13 cellular contexts compared by ENCODE assay signal in the genomic region with DNA sequence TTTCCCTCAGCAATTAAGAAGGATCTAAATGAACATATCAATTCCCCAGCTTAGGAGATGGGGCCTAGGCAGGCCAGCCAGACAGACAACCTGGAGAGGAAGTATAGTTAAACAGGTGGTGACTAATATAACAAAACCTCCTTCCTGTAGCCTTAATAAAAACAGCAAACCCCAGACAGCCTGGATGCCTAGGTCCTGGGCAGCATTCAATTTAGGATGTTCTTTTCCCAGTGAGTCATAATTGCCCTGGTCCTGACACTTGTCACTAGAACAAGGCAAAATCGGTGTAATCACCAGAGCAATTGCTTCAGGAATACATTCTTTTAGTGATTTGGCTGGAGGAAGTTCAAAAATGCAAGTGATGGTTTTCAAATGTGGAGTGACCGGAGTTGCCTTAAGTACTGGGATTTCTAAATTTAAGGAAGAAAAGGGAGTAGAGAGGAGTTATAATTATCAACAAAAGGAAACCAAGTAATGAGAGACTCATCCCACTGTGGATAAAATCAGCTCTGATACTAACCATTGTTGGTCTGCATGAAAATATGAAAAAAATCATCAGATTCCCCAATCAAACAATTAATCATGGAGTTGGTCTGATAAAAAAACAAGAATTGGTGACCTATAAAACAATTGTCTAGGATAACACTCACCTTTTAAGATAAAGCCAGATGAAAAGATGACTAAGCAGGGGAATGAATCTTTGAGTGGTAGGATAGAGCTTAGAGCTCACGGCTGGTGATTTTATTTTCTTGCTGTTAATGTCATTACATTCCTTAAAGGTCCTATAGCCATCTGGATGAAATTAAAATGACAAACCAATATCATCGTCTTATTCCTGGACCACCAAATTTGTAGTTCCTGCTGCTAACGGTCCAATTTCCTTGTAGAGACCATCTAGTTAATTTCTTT. TPM values are rescaled to one million over a fixed set of nuclear protein-coding genes. Genes with fewer than 3 reads are reported as not detected.
DNase-seq lines count a peak whose midpoint lies in the region; ATAC-seq and TF ChIP-seq lines count a peak whose summit lies in the region.
"Had no signal": no experiment of that assay in that cellular context is flagged by ENCODE, and none has a peak within 500 bp of the region (broad histone marks: within the 10 kb centered on the region; RNA-seq: fewer than 3 reads in every experiment).

No MANE protein-coding gene starts in this region.

- H3K9me3 ChIP-seq in neuronal stem cell (replicated peaks in 1 of 2; ENCODE audit: control insufficient read depth in 2 of 2, insufficient read depth in 1 of 2, low read depth in 1 of 2, low read length in 2 of 2) (no peaks in the 10 kb centered on the region), adrenal gland (replicated peaks in 1 of 3) (no peaks in the 10 kb centered on the region)

- ATAC-seq in HG03432 (IDR thresholded peaks at IDR 0.05; ENCODE audit: unreplicated experiment) (peak; percentile 56), HG02678 (IDR thresholded peaks at IDR 0.05; ENCODE audit: unreplicated experiment) (no peak)
- ATAC-seq: activated T-cell treated with anti-CD3 and anti-CD28 coated beads, Interleukin-2, amount 50 U/mL, for 72 hours had no signal

- H2BK12ac ChIP-seq in neuronal stem cell (ENCODE audit: low read length): no peak overlapping the region

- H3K4me2 ChIP-seq in neuronal stem cell (ENCODE audit: insufficient read depth, low read length, poor library complexity, severe bottlenecking): no peak overlapping the region
- H3K4me2 ChIP-seq: smooth muscle cell had no signal

- WGBS in neuronal stem cell (ENCODE audit: extremely low coverage in 2 of 2, insufficient read length in 2 of 2, insufficient replicate concordance in 1 of 2), 2 donors: no CpG with 5 or more reads among the region's 5 CpGs
- WGBS in adrenal gland, 4 donors: 50 to 58% (median 53%) methylated on average over 5 of the region's 5 CpGs

- H3K27ac ChIP-seq in neuronal stem cell (replicated peaks; ENCODE audit: low read length): no peak overlapping the region
- H3K27ac ChIP-seq in adrenal gland: no peak overlapping the region

- H3K4ac ChIP-seq in neuronal stem cell (ENCODE audit: low read length): no peak overlapping the region

- no peak overlapping the region for H3K14ac ChIP-seq in neuronal stem cell (ENCODE audit: low read length)

- H2BK15ac ChIP-seq in neuronal stem cell (ENCODE audit: low read length): no peak overlapping the region

- no peak overlapping the region for H3K9ac ChIP-seq in neuronal stem cell (ENCODE audit: low read depth, low read length, poor library complexity)

- H4K8ac ChIP-seq in neuronal stem cell (ENCODE audit: low read depth, low read length): no peak overlapping the region

- no peak overlapping the region for H2BK5ac ChIP-seq in neuronal stem cell (ENCODE audit: low read length)

- no peak overlapping the region for H4K91ac ChIP-seq in neuronal stem cell (ENCODE audit: low read depth, low read length, poor library complexity)

- no peak overlapping the region for H3K4me3 ChIP-seq in neuronal stem cell (ENCODE audit: low read length in 2 of 2)
- no peak overlapping the region for H3K4me3 ChIP-seq in adrenal gland
- H3K4me3 ChIP-seq: smooth muscle cell had no signal

- H3K4me1 ChIP-seq in neuronal stem cell (ENCODE audit: control insufficient read depth in 2 of 2, insufficient read depth in 1 of 2, low read depth in 1 of 2, low read length in 2 of 2) (peaks cover 0 to 5% of the 10 kb centered on the region in 2 donors), adrenal gland (replicated peaks in 1 of 2) (peaks cover 0 to 4% of the 10 kb centered on the region in 2 donors)

- H3K36me3 ChIP-seq in neuronal stem cell (replicated peaks in 1 of 2; ENCODE audit: control insufficient read depth in 2 of 2, insufficient read depth in 2 of 2, low read length in 2 of 2): no peaks in the 10 kb centered on the region
- H3K36me3 ChIP-seq in adrenal gland (replicated peaks in 1 of 2): no peaks in the 10 kb centered on the region

- H2AK5ac ChIP-seq in neuronal stem cell (ENCODE audit: low read depth, low read length): no peak overlapping the region

- DNase-seq in AG08396 (ENCODE audit: low spot score): peak; percentile 21
- peak; percentile 71 for DNase-seq in astrocyte of the hippocampus (ENCODE audit: low read depth, low spot score)
- DNase-seq in islet precursor cell: peak; percentile 93
- DNase-seq in activated T-cell treated with anti-CD3 and anti-CD28 coated beads, Interleukin-2, amount 50 U/mL, for 1 hour: no peak
- DNase-seq in neuronal stem cell (ENCODE audit: low spot score): no peak
- no peak for DNase-seq in adrenal gland
- DNase-seq: activated T-cell treated with anti-CD3 and anti-CD28 coated beads, Interleukin-2, amount 50 U/mL, for 72 hours; C1 segment of cervical spinal cord; NCI-H1436; stimulated activated CD8-positive, alpha-beta memory T cell treated with anti-CD3 and anti-CD28 coated beads, Interleukin-4, amount 100 ng/mL, for 48 hours had no signal

- H3K18ac ChIP-seq in neuronal stem cell (ENCODE audit: low read length): no peak overlapping the region

- intact Hi-C loops in adrenal gland (cut with DNase I): no loop called here

- no peak for TF ChIP-seq CTCF in adrenal gland (IDR thresholded peaks at IDR 0.05)

- no peak overlapping the region for H3K23ac ChIP-seq in neuronal stem cell (ENCODE audit: low read depth, low read length, poor library complexity)

- no peak overlapping the region for H2AFZ ChIP-seq in neuronal stem cell (ENCODE audit: low read length)

- no peak overlapping the region for H2BK120ac ChIP-seq in neuronal stem cell (ENCODE audit: low read depth, low read length)

- H3K79me1 ChIP-seq in neuronal stem cell (ENCODE audit: low read depth, low read length): no peaks in the 10 kb centered on the region

- H3K27me3 ChIP-seq in neuronal stem cell (ENCODE audit: control insufficient read depth in 3 of 3, insufficient read depth in 3 of 3, low read depth in 1 of 3, low read length in 3 of 3) (no peaks in the 10 kb centered on the region), adrenal gland (no peaks in the 10 kb centered on the region)

- TF ChIP-seq POLR2A in adrenal gland (IDR thresholded peaks at IDR 0.05): no peak

RNA-seq across cellular contexts. Expression of gene TARS1, which starts 39.0 kb away (rescaled TPM):
- 66.5 TPM for polyA plus RNA-seq in neuronal stem cell (2013, experiment 1 of 2)
- 67.4 TPM for polyA plus RNA-seq in neuronal stem cell (2013, experiment 2 of 2)
- 100 to 1,000 TPM in 5 of 8 donors, 10 to 100 TPM in 3; 45.3 to 216 (median 106) TPM for total RNA-seq in adrenal gland
- polyA plus RNA-seq in adrenal gland: 100 to 1,000 TPM in 1 of 3 donors, 10 to 100 TPM in 2; 61.3 to 388 (median 88.7) TPM

Comparison
In these comparisons a context has a peak if more than half of its experiments do, and no peak if none do; other contexts are left out.
1. DNase-seq: peak in AG08396 (single experiment), astrocyte of the hippocampus (single experiment) and islet precursor cell (single experiment); none in activated T-cell treated with anti-CD3 and anti-CD28 coated beads, Interleukin-2, amount 50 U/mL, for 1 hour (single experiment), neuronal stem cell (single experiment) and adrenal gland (0 of 7).